Comparison of ENCODE assay signal across 8 cellular contexts in the genomic region with DNA sequence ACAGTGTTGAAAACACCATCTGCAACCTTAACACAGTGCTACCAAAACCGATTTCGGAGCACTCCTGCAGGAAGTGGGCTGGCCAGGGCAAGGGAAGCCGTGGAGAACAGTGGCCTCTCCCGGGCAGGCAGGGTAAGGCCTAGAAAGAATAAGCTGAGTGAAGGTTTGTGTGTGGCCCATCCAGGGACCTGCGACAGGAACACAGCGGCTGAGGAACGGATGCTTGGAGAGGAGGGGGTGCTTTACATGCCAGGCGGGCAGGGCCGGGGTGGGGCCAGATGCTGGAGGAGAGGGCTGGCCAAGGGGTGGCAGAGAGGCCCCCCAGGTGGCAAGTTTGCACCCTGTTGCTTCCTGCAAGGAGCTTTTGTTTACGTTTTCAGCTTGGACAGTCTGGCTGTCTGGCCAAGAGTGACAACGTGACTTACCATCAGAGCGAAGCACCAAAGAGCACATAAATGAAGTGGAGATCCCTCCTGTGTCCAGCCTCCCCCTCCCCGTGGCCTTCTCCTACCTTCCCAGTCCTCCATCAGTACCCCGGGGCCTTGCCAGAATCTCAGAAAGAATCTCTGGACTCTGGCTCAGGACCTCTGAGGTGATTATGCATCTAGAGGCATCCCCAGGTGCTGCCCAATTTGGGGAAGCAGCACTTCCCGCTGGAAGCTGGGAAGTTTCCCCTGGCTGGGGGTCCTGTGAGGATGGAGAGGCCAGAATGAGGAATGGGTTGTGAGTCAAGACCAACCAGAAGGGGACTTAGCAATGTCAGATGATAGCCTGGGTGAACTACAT.
DNase-seq lines count a peak whose midpoint lies in the region; ATAC-seq and TF ChIP-seq lines count a peak whose summit lies in the region.

No MANE protein-coding gene starts in this region.

- H3K4me3 Mint-ChIP-seq in progenitor cell of endocrine pancreas (ENCODE audit: low read depth), result peak overlapping the region; percentile 88

- H3F3A ChIP-seq in GM23248 (ENCODE audit: insufficient read depth), result peaks cover 35% of the 10 kb centered on the region

- H3K4me1 Mint-ChIP-seq in progenitor cell of endocrine pancreas (ENCODE audit: low read depth), result peaks cover 41% of the 10 kb centered on the region

- in situ Hi-C loops in GM23248 (cut with MboI), result no loop called here

- no peaks in the 10 kb centered on the region for H3K27me3 ChIP-seq in GM23248 (replicated peaks; ENCODE audit: insufficient read depth)

- intact Hi-C loops in left cardiac atrium (cut with DNase I), result no loop called here

- peaks cover 96% of the 10 kb centered on the region for H3K79me2 ChIP-seq in GM23248 (ENCODE audit: insufficient read depth)

- H3K9me3 ChIP-seq in GM23248 (ENCODE audit: low read depth), result no peaks in the 10 kb centered on the region

- H3K27ac Mint-ChIP-seq in progenitor cell of endocrine pancreas, result peak overlapping the region; percentile 17

- no peaks in the 10 kb centered on the region for H3K36me3 ChIP-seq in GM23248 (ENCODE audit: low read depth)

- H3K4me1 ChIP-seq in GM23248 (ENCODE audit: insufficient read depth), result peaks cover 39% of the 10 kb centered on the region

- H3K9me2 ChIP-seq in GM23248 (ENCODE audit: insufficient read depth), result no peaks in the 10 kb centered on the region

- H2AFZ ChIP-seq in GM23248, result no peak overlapping the region

- ATAC-seq in left cardiac atrium, result peak; percentile 63 to 68

- DNase-seq in DMS153 (lab: John Stamatoyannopoulos, UW) (peak; percentile 67), GM23248 (peak; percentile 85), M059J (ENCODE audit: low read depth) (peak; percentile 75), SKM-1 treated with dmso at 0.1 percent for 144 hours (lab: John Stamatoyannopoulos, UW; ENCODE audit: unreplicated experiment) (peak; percentile 17), left cardiac atrium (peak; percentile 76), progenitor cell of endocrine pancreas (ENCODE audit: low spot score, unreplicated experiment) (peak; percentile 44), NCI-H446 treated with DMSO at 0.1 percent for 48 hours (lab: John Stamatoyannopoulos, UW) (no peak)
- DNase-seq in activated naive CD8-positive, alpha-beta T cell treated with anti-CD3 and anti-CD28 coated beads, Interleukin-2, amount 50 U/mL, for 16 hours (ENCODE audit: low read depth, low spot score), result peak; percentile 13

- H3K27me3 Mint-ChIP-seq in progenitor cell of endocrine pancreas, result no peaks in the 10 kb centered on the region

- peak overlapping the region; percentile 78 for H3K4me3 ChIP-seq in GM23248

- peak overlapping the region; percentile 94 for H3K4me2 ChIP-seq in GM23248 (ENCODE audit: unreplicated experiment)

- WGBS in GM23248 (ENCODE audit: low coverage in 1 of 2, low lambda C conversion rate in 2 of 2, missing lambda C conversion rate in 2 of 2), 2 experiments, result 17 to 20% methylated on average over 13 to 15 of the region's 15 CpGs

- H3K9me3 Mint-ChIP-seq in progenitor cell of endocrine pancreas (ENCODE audit: low read depth), result no peaks in the 10 kb centered on the region

- TF ChIP-seq CTCF in progenitor cell of endocrine pancreas (IDR thresholded peaks at IDR 0.05; ENCODE audit: unreplicated experiment), result peak; percentile 78

- H3K27ac ChIP-seq in GM23248, result peak overlapping the region; percentile 84

- H3K9ac ChIP-seq in GM23248, result peak overlapping the region; percentile 82

- H4K20me1 ChIP-seq in GM23248 (ENCODE audit: insufficient read depth), result no peaks in the 10 kb centered on the region

- no peaks in the 10 kb centered on the region for H3K36me3 Mint-ChIP-seq in progenitor cell of endocrine pancreas (ENCODE audit: insufficient read depth)
